Comparison of ENCODE assay signal across 19 cellular contexts in the genomic region with DNA sequence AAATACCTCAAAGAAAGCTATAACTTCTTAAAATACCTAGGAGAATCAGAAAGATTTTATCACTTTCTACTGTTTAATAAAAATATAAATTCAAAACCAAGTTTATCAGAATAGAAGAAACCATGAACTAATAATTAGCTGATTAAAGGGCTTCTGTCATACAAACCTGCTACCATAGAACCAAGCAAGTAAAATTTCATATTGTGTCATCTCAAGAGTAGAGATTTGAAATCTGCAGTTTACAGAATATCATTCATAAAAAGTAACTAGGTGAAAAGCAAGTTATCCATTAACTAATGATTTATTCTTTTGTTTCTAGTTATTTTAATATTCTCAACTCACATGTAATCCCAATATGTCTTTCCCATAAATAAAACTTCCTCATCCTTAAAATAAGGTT. TPM values are rescaled to one million over a fixed set of nuclear protein-coding genes. Genes with fewer than 3 reads are reported as not detected.
DNase-seq lines count a peak whose midpoint lies in the region; ATAC-seq, FAIRE-seq and TF ChIP-seq lines count a peak whose summit lies in the region.
"Had no signal": no experiment of that assay in that cellular context is flagged by ENCODE, and none has a peak within 500 bp of the region (broad histone marks: within the 10 kb centered on the region; RNA-seq: fewer than 3 reads in every experiment).

No MANE protein-coding gene starts in this region.

- TF ChIP-seq RAD21 in A549 (conservative IDR thresholded peaks at IDR 0.05 in 1 of 2, IDR thresholded peaks at IDR 0.05 in 1 of 2), result no peak

- POLR2A ChIA-PET in A549 (lab: Yijun Ruan, JAX), result no interaction called here

- DNase-seq in A549 (ENCODE audit: low read depth in 1 of 2, low spot score in 1 of 2) (no peak), GM18507 (ENCODE audit: extremely low spot score, insufficient read length, low read depth) (no peak), SW480 (ENCODE audit: low spot score) (peak; percentile 22), renal cortical epithelial cell (ENCODE audit: low read depth) (peak; percentile 4), nucleus accumbens (lab: John Stamatoyannopoulos, UW) (no peak), cerebellum (ENCODE audit: low spot score) (no peak)
- DNase-seq: 8988T; BE2C; CD4-positive, alpha-beta memory T cell; DND-41; GF-D8; GOT3; H9 had no signal

- ATAC-seq in A549 (no peak), GM21737 (IDR thresholded peaks at IDR 0.05; ENCODE audit: unreplicated experiment) (no peak)
- ATAC-seq: HepG2 had no signal

- FAIRE-seq in A549 (lab: Jason Lieb, UNC), result no peak
- FAIRE-seq in GM18507 (lab: Jason Lieb, UNC), result peak; percentile 31
- FAIRE-seq: D721Med, HepG2, HTR-8/SVneo had no signal

- TF ChIP-seq POLR2A in A549 (IDR thresholded peaks at IDR 0.05; ENCODE audit: low read length), result no peak

- no peak for TF ChIP-seq CTCF in A549 (IDR thresholded peaks at IDR 0.05)

- TF ChIP-seq EP300 in A549 (IDR thresholded peaks at IDR 0.05), result no peak

- CTCF ChIA-PET in A549 (lab: Yijun Ruan, JAX), result no interaction called here

- H3K4me2 ChIP-seq in A549, result peak overlapping the region; percentile 57
- H3K4me2 ChIP-seq: KMS-11 had no signal

- peaks cover 14% of the 10 kb centered on the region for H3K4me1 ChIP-seq in A549
- H3K4me1 ChIP-seq: BE2C had no signal

- no peaks in the 10 kb centered on the region for H3K9me3 ChIP-seq in A549
- H3K9me3 ChIP-seq: BE2C had no signal

- no peak overlapping the region for H3K4me3 ChIP-seq in A549

- no peak overlapping the region for H3K27ac ChIP-seq in A549
- H3K27ac ChIP-seq: C4-2B, KMS-11 had no signal

TF ChIP-seq in A549, 52 proteins besides CTCF, POLR2A, EP300 and RAD21:
- TF ChIP-seq ZC3H11A (IDR thresholded peaks at IDR 0.05) (no peak), CBX2 (IDR thresholded peaks at IDR 0.05; ENCODE audit: borderline replicate concordance, low read depth) (no peak), KDM1A (IDR thresholded peaks at IDR 0.05; ENCODE audit: low read depth) (no peak), POLR2AphosphoS2 (conservative IDR thresholded peaks at IDR 0.05; ENCODE audit: low read length) (no peak), RNF2 (IDR thresholded peaks at IDR 0.05; ENCODE audit: borderline replicate concordance, low read depth) (no peak), RARB (CRISPR knock-in tag; IDR thresholded peaks at IDR 0.05) (no peak), FOXS1 (CRISPR knock-in tag; IDR thresholded peaks at IDR 0.05) (no peak), JUN (IDR thresholded peaks at IDR 0.05) (no peak), HOXB13 (CRISPR knock-in tag; IDR thresholded peaks at IDR 0.05; ENCODE audit: low read depth) (no peak), E2F6 (IDR thresholded peaks at IDR 0.05; ENCODE audit: borderline replicate concordance, low read depth) (no peak), MYC (IDR thresholded peaks at IDR 0.05; ENCODE audit: borderline replicate concordance, low read length) (no peak), CHD2 (IDR thresholded peaks at IDR 0.05; ENCODE audit: low read length, partially characterized antibody) (no peak)

RNA-seq across cellular contexts. Expression of gene XXYLT1, which starts 36.8 kb away (rescaled TPM):
- 11.5 and 12.0 TPM in 2 replicates for polyA plus RNA-seq in A549 (2011; rRNA removed)
- polyA plus RNA-seq in A549 (2012; cell fraction: cytosol; rRNA removed), result 10.3 and 14.7 TPM in 2 replicates
- 10.0 and 12.1 TPM in 2 replicates for polyA plus RNA-seq in A549 (2012; cell fraction: nucleus; rRNA removed)
- polyA plus RNA-seq in A549 (2017; fragmentation: RNase III; extraction: RNeasy Plus Mini Kit Qiagen cat#74134 plus additional on column Dnase treatment), result 9.7 to 11.9 TPM (median 11.1 TPM) in 3 replicates
- polyA minus RNA-seq in A549 (2011; rRNA and poly(A)+ RNA removed), result 13.0 and 14.9 TPM in 2 replicates
- total RNA-seq in renal cortical epithelial cell, result 13.9 and 18.4 TPM in 2 replicates
- 25.4 TPM for total RNA-seq in cerebellum

Comparison
In these comparisons a context has a peak if more than half of its experiments do, and no peak if none do; other contexts are left out.
1. DNase-seq: peak in SW480 (single experiment) and renal cortical epithelial cell (single experiment); none in A549 (0 of 2), GM18507 (single experiment), nucleus accumbens (0 of 56) and cerebellum (single experiment).